ENCODE assay signal across 17 cellular contexts in the genomic region with DNA sequence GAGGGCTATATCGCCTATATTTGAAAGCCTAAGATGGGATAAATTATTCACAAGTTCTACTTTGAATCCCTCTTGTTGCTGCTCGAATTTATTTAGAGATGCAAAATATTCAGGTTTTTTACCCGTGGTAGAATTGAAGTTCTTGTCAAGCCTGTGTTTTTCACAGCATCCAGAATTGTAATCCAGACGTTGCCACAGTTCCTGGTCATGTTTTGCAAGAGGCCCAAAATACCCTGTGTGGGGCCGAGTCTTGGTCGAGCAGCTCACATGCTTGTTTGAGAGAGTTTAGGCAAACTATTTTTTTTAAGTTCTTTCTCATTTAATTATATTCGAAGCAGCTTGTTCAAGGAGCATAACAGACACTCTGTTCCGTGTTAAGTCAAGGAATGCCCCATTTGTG. TPM values are rescaled to one million over a fixed set of nuclear protein-coding genes. Genes with fewer than 3 reads are reported as not detected.
DNase-seq lines count a peak whose midpoint lies in the region; ATAC-seq and TF ChIP-seq lines count a peak whose summit lies in the region.
"Had no signal": no experiment of that assay in that cellular context is flagged by ENCODE, and none has a peak within 500 bp of the region (broad histone marks: within the 10 kb centered on the region; RNA-seq: fewer than 3 reads in every experiment).

No MANE protein-coding gene starts in this region.

- intact Hi-C loops in mammary epithelial cell (cut with micrococcal nuclease) = no loop called here

- CTCF ChIA-PET in HEK293 (lab: Yijun Ruan, JAX) = interaction anchor here (2.4 kb wide), 1 partner anchor 107 kb away, joined by 9 read pairs; no protein-coding TSS in a partner anchor
- CTCF ChIA-PET in mammary epithelial cell (lab: Charles Lee; ENCODE audit: low non-redundant PET) = no interaction called here

- H3K9me3 Mint-ChIP-seq in endodermal cell (no peaks in the 10 kb centered on the region), neural crest cell (no peaks in the 10 kb centered on the region)
- H3K9me3 Mint-ChIP-seq: activated CD4-positive, alpha-beta memory T cell treated with anti-CD3 and anti-CD28 coated beads for 36 hours; central memory CD8-positive, alpha-beta T cell had no signal

- in situ Hi-C loops in mammary epithelial cell (cut with MboI; ENCODE audit: low sequenced_read_pairs in 2 of 2) = loop anchor here in 1 of 2 donors (25.0 kb wide), 1 partner anchor 255 kb away; no protein-coding TSS in a partner anchor

- TF ChIP-seq CTCF in HEK293 (tag by site-specific recombination; IDR thresholded peaks at IDR 0.05) (no peak), endodermal cell (conservative IDR thresholded peaks at IDR 0.05) (no peak), neural crest cell (conservative IDR thresholded peaks at IDR 0.05) (no peak), mammary epithelial cell (conservative IDR thresholded peaks at IDR 0.05 in 1 of 2, IDR thresholded peaks at IDR 0.05 in 1 of 2; ENCODE audit: extremely low read depth in 1 of 2, insufficient read depth in 1 of 2, low read depth in 1 of 2, low read length in 2 of 2) (no peak)

- H3K4me1 Mint-ChIP-seq in endodermal cell = peaks cover 52% of the 10 kb centered on the region
- peaks cover 56% of the 10 kb centered on the region for H3K4me1 Mint-ChIP-seq in neural crest cell

- H3K79me2 ChIP-seq in mammary epithelial cell (ENCODE audit: insufficient read depth, low read length) = no peaks in the 10 kb centered on the region

- H3K4me1 ChIP-seq in HEK293 (ENCODE audit: control insufficient read depth, insufficient read depth, low read length) = peaks cover 15% of the 10 kb centered on the region; the same call in 1 of the 2 replicates
- peaks cover 4% of the 10 kb centered on the region for H3K4me1 ChIP-seq in NT2/D1 (ENCODE audit: insufficient read depth, insufficient read length)
- peaks cover 9% of the 10 kb centered on the region for H3K4me1 ChIP-seq in endodermal cell (ENCODE audit: control insufficient read depth, insufficient read depth, low read length)
- H3K4me1 ChIP-seq in mammary epithelial cell (ENCODE audit: insufficient read depth, low read length) = no peaks in the 10 kb centered on the region

- no peaks in the 10 kb centered on the region for H4K20me1 ChIP-seq in mammary epithelial cell (ENCODE audit: insufficient read depth, low read length)

- H3K4me3 Mint-ChIP-seq in endodermal cell (peak overlapping the region; percentile 67), neural crest cell (peak overlapping the region; percentile 85)
- H3K4me3 Mint-ChIP-seq: activated CD4-positive, alpha-beta memory T cell treated with anti-CD3 and anti-CD28 coated beads for 36 hours; central memory CD8-positive, alpha-beta T cell had no signal

- 1% methylated on average over 7 to 8 of the region's 8 CpGs for WGBS in endodermal cell (ENCODE audit: insufficient coverage in 1 of 2, insufficient read length in 1 of 2), 2 experiments
- 13% methylated on average over 8 of the region's 8 CpGs for WGBS in mammary epithelial cell (ENCODE audit: low coverage, missing lambda C conversion rate)

- H3K27me3 ChIP-seq in NT2/D1 (ENCODE audit: insufficient read depth, insufficient read length) = peaks cover 6% of the 10 kb centered on the region
- H3K27me3 ChIP-seq in endodermal cell (ENCODE audit: control insufficient read depth, insufficient read depth, low read length, poor library complexity, severe bottlenecking) = peaks cover 22% of the 10 kb centered on the region
- peaks cover 44% of the 10 kb centered on the region for H3K27me3 ChIP-seq in mammary epithelial cell (ENCODE audit: insufficient read depth, low read length)

- no peaks in the 10 kb centered on the region for H3K9me3 ChIP-seq in HEK293 (ENCODE audit: control insufficient read depth, insufficient read depth, low read depth, low read length)
- no peaks in the 10 kb centered on the region for H3K9me3 ChIP-seq in NT2/D1 (ENCODE audit: insufficient read depth, low read length)
- H3K9me3 ChIP-seq in endodermal cell (ENCODE audit: control insufficient read depth, low read length) = no peaks in the 10 kb centered on the region
- peaks cover 3% of the 10 kb centered on the region for H3K9me3 ChIP-seq in mammary epithelial cell (replicated peaks; ENCODE audit: insufficient read depth, low read length)

- H3K36me3 ChIP-seq in HEK293 (ENCODE audit: control insufficient read depth in 2 of 2, insufficient read depth in 1 of 2, low read length in 2 of 2) (no peaks in the 10 kb centered on the region), NT2/D1 (ENCODE audit: insufficient read depth, insufficient read length, low read length) (peaks cover 11% of the 10 kb centered on the region), endodermal cell (ENCODE audit: control insufficient read depth, insufficient read depth, low read length) (no peaks in the 10 kb centered on the region), mammary epithelial cell (ENCODE audit: insufficient read depth, low read length) (no peaks in the 10 kb centered on the region)

- no peaks in the 10 kb centered on the region for H3K36me3 Mint-ChIP-seq in endodermal cell (ENCODE audit: low read depth)
- no peaks in the 10 kb centered on the region for H3K36me3 Mint-ChIP-seq in neural crest cell (ENCODE audit: low read depth)

- DNase-seq in NT2/D1 (ENCODE audit: low read depth, low spot score) = no peak
- DNase-seq in endodermal cell = no peak
- no peak for DNase-seq in neural crest cell (ENCODE audit: low read depth, low spot score)
- no peak for DNase-seq in mammary epithelial cell
- DNase-seq in activated CD8-positive, alpha-beta memory T cell treated with anti-CD3 and anti-CD28 coated beads, Interleukin-2, amount 50 U/mL, for 4 hours = no peak
- DNase-seq: activated CD4-positive, alpha-beta memory T cell treated with anti-CD3 and anti-CD28 coated beads for 36 hours; activated naive CD8-positive, alpha-beta T cell treated with anti-CD3 and anti-CD28 coated beads, Interleukin-2, amount 50 U/mL, for 24 hours; NCI-H1694; NCI-H510A; stimulated activated CD4-positive, alpha-beta T cell treated with anti-CD3 and anti-CD28 coated beads, Interleukin-1b, Interleukin-23, amount 100 ng/mL, for 48 hours had no signal

- dilution Hi-C loops in mammary epithelial cell (cut with HindIII; ENCODE audit: low sequenced_read_pairs) = no loop called here

- peak overlapping the region; percentile 57 for H3K4me3 ChIP-seq in HEK293 (ENCODE audit: low read depth, low read length)
- H3K4me3 ChIP-seq in NT2/D1 (ENCODE audit: insufficient read length, low read depth) = peak overlapping the region; percentile 84
- peak overlapping the region; percentile 80 for H3K4me3 ChIP-seq in endodermal cell (ENCODE audit: low read length)
- no peak overlapping the region for H3K4me3 ChIP-seq in mammary epithelial cell (replicated peaks in 1 of 3; ENCODE audit: insufficient read depth in 1 of 3, low read depth in 2 of 3, low read length in 3 of 3)

- peak overlapping the region; percentile 85 for H3K27ac Mint-ChIP-seq in endodermal cell
- H3K27ac Mint-ChIP-seq in neural crest cell (ENCODE audit: unreplicated experiment) = no peak overlapping the region

- H2AFZ ChIP-seq in mammary epithelial cell (ENCODE audit: low read depth, low read length) = no peak overlapping the region

- H3K27ac ChIP-seq in HEK293 (ENCODE audit: extremely low read depth, low read depth, low read length) (no peak overlapping the region), endodermal cell (ENCODE audit: low read depth, low read length) (no peak overlapping the region), mammary epithelial cell (ENCODE audit: insufficient read depth, low read depth, low read length) (no peak overlapping the region)

- peaks cover 14% of the 10 kb centered on the region for H3K27me3 Mint-ChIP-seq in endodermal cell (ENCODE audit: insufficient read depth)
- peaks cover 76% of the 10 kb centered on the region for H3K27me3 Mint-ChIP-seq in neural crest cell (ENCODE audit: low read depth)

- POLR2A ChIA-PET in HEK293 (lab: Yijun Ruan, JAX) = no interaction called here

- BruUV-seq in mammary epithelial cell (replicated peaks; lab: Mats Ljungman, UMichigan) = no TSS peak

- H3K4me2 ChIP-seq in mammary epithelial cell (ENCODE audit: insufficient read depth, low read depth, low read length) = no peak overlapping the region

- ATAC-seq in GM18907 (IDR thresholded peaks at IDR 0.05; ENCODE audit: unreplicated experiment) (no peak), HG02885 (IDR thresholded peaks at IDR 0.05; ENCODE audit: poor library complexity, unreplicated experiment) (no peak)
- ATAC-seq: activated naive CD8-positive, alpha-beta T cell treated with anti-CD3 and anti-CD28 coated beads, Interleukin-2, amount 50 U/mL, for 24 hours; sciatic nerve had no signal

- peak overlapping the region; percentile 66 for H3K9ac ChIP-seq in NT2/D1 (ENCODE audit: insufficient read length, low read depth)
- H3K9ac ChIP-seq in endodermal cell (ENCODE audit: extremely low read depth, low read length, poor library complexity, severe bottlenecking) = peak overlapping the region; percentile 7
- H3K9ac ChIP-seq in mammary epithelial cell (ENCODE audit: insufficient read depth, low read length) = no peak overlapping the region

TF ChIP-seq in HEK293, 187 proteins besides CTCF, POLR2A, EP300 and RAD21 (continues in another document):
- TF ChIP-seq, protein P1, sequence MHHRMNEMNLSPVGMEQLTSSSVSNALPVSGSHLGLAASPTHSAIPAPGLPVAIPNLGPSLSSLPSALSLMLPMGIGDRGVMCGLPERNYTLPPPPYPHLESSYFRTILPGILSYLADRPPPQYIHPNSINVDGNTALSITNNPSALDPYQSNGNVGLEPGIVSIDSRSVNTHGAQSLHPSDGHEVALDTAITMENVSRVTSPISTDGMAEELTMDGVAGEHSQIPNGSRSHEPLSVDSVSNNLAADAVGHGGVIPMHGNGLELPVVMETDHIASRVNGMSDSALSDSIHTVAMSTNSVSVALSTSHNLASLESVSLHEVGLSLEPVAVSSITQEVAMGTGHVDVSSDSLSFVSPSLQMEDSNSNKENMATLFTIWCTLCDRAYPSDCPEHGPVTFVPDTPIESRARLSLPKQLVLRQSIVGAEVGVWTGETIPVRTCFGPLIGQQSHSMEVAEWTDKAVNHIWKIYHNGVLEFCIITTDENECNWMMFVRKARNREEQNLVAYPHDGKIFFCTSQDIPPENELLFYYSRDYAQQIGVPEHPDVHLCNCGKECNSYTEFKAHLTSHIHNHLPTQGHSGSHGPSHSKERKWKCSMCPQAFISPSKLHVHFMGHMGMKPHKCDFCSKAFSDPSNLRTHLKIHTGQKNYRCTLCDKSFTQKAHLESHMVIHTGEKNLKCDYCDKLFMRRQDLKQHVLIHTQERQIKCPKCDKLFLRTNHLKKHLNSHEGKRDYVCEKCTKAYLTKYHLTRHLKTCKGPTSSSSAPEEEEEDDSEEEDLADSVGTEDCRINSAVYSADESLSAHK (tag by site-specific recombination; IDR thresholded peaks at IDR 0.05) = no peak
- no peak for TF ChIP-seq ZNF121 (tag by site-specific recombination; IDR thresholded peaks at IDR 0.05)

RNA-seq across cellular contexts. Expression of a gene that starts 2.6 kb away (rescaled TPM):
- total RNA-seq in endodermal cell = 10 to 100 TPM in 1 of 2 donors, 1 to 10 TPM in 1; 9.5 to 36.4 TPM
- polyA plus RNA-seq in endodermal cell (2013, experiment 1 of 2) = 12.0 TPM
- polyA plus RNA-seq in endodermal cell (2013, experiment 2 of 2) = 10.5 TPM
- total RNA-seq in neural crest cell = 9.0 and 9.1 TPM in 2 replicates
- not detected for total RNA-seq in mammary epithelial cell
- not detected for polyA plus RNA-seq in mammary epithelial cell
- polyA minus RNA-seq in mammary epithelial cell = not detected
- total RNA-seq: activated CD4-positive, alpha-beta memory T cell treated with anti-CD3 and anti-CD28 coated beads for 36 hours; fibroblast of villous mesenchyme; lung microvascular endothelial cell had no signal

Comparison
In these comparisons a context has a peak if more than half of its experiments do, and no peak if none do; other contexts are left out.
1. H3K4me3 ChIP-seq: peak in HEK293 (single experiment), NT2/D1 (single experiment) and endodermal cell (single experiment); none in mammary epithelial cell (0 of 3).